Comparison of ENCODE assay signal across 1 cellular context in the genomic region with DNA sequence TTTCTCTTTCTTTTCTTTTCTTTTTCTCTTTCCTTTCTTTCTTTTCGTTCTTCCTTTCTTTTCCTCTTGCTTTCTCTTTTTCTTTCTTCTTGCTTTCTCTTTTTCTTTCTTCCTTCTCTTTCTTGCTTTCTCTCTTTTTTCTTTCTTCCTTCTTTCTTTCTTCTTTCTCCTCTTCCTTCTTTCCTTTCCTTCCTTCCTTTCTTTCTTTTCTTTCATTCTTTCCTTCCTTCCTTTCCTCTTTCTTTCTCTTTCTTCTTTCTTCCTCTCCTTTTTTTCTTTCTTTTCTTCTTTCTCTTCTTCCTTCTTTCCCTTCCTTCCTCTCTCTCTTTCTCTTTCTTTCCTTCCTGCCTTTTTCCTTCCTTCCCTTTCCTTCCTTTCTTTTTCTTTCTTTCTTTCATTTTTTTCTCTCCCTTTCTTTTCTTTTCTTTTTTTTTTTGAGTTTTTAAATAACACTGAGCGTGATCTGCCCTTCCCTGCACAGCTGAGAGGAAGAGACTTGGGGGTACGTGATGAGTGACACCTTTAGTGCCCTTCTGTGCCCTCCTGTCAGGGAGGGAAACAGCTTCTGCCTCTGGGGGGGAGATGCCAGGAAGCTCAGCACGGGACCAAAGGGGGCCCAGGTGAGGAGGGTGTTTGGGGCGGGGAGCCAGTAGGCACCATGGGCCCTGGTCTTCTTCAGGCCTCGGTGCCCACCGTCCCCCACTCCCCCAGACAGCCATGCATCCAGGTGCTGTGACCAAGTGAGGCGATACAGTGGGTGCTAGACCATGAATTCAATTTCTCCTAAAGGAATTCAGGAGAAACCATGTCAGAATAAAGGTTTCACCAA.
TF ChIP-seq lines count a peak whose summit lies in the region.

No MANE protein-coding gene starts in this region.

TF ChIP-seq in endothelial cell of umbilical vein, 7 proteins besides CTCF, POLR2A, EP300 and RAD21 (continued from another document):
- TF ChIP-seq FOS (IDR thresholded peaks at IDR 0.05; ENCODE audit: borderline replicate concordance, insufficient read depth, low read length) (no peak), MAX (IDR thresholded peaks at IDR 0.05; ENCODE audit: insufficient read depth, insufficient read length) (no peak)
